Comparison of ENCODE assay signal across 26 cellular contexts in genomic region chr11:76802151-76802550, GRCh38. TPM values are rescaled to one million over a fixed set of nuclear protein-coding genes. Genes with fewer than 3 reads are reported as not detected.
DNase-seq lines count a peak whose midpoint lies in the region; ATAC-seq, FAIRE-seq and TF ChIP-seq lines count a peak whose summit lies in the region.
"Had no signal": no experiment of that assay in that cellular context is flagged by ENCODE, and none has a peak within 500 bp of the region (broad histone marks: within the 10 kb centered on the region; RNA-seq: fewer than 3 reads in every experiment).

No MANE protein-coding gene starts in this region.

- TF ChIP-seq POLR2A in right lobe of liver (IDR thresholded peaks at IDR 0.05) (no peak), HepG2 (IDR thresholded peaks at IDR 0.05; ENCODE audit: insufficient read depth in 1 of 2, low read depth in 2 of 2, low read length in 2 of 2) (no peak), spleen (IDR thresholded peaks at IDR 0.05) (no peak)

- no peak for DNase-seq in right lobe of liver
- DNase-seq in HepG2 (ENCODE audit: low spot score) = no peak
- no peak for DNase-seq in hepatocyte (ENCODE audit: low spot score)
- peak; percentile 5 for DNase-seq in spleen
- DNase-seq in activated naive CD4-positive, alpha-beta T cell (lab: John Stamatoyannopoulos, UW) = no peak
- DNase-seq in SKM-1 (lab: John Stamatoyannopoulos, UW; ENCODE audit: unreplicated experiment) = no peak
- DNase-seq: activated CD4-positive, alpha-beta T cell treated with anti-CD3 and anti-CD28 coated beads, Interleukin-2, amount 10 ng/mL, durations not matched to agents 24 days and 14 days; activated T-cell treated with anti-CD3 and anti-CD28 coated beads, Interleukin-2, amount 50 U/mL, for 48 hours; esophagus squamous epithelium; foreskin keratinocyte; HFFc6; NCI-H1694; NCI-H446; stimulated activated naive B cell treated with anti-CD40 and anti-IgM and Interleukin-4, amounts not matched to agents 10 μg/mL and 1 μg/mL and 100 μg/mL, for 72 hours; T1000 had no signal

- no peak overlapping the region for H3K4me3 ChIP-seq in right lobe of liver
- H3K4me3 ChIP-seq in HepG2 (replicated peaks in 1 of 3; ENCODE audit: insufficient read depth in 1 of 3, low read depth in 2 of 3, low read length in 3 of 3) = no peak overlapping the region
- no peak overlapping the region for H3K4me3 ChIP-seq in hepatocyte
- H3K4me3 ChIP-seq in spleen = no peak overlapping the region
- H3K4me3 ChIP-seq: adrenal gland, BLaER1, esophagus squamous epithelium, SJSA1 had no signal

- no TSS peak for BruUV-seq in HepG2 (replicated peaks; lab: Mats Ljungman, UMichigan)

- H3K27me3 ChIP-seq in right lobe of liver (no peaks in the 10 kb centered on the region), HepG2 (ENCODE audit: control insufficient read depth in 1 of 2, insufficient read depth in 2 of 2, low read length in 2 of 2) (peaks cover 2 to 6% of the 10 kb centered on the region in 2 experiments; a peak in 2 of 5 replicates), hepatocyte (no peaks in the 10 kb centered on the region), spleen (replicated peaks in 1 of 7) (peaks cover 0 to 36% (median 0%) of the 10 kb centered on the region in 7 donors)
- H3K27me3 ChIP-seq: adrenal gland, BLaER1, esophagus squamous epithelium, foreskin keratinocyte, SJSA1 had no signal

- no peak for FAIRE-seq in HepG2 (lab: Jason Lieb, UNC)
- FAIRE-seq: endometrium, G401.6, H1 had no signal

- TF ChIP-seq EP300 in HepG2 (IDR thresholded peaks at IDR 0.05; ENCODE audit: low read depth in 2 of 2, low read length in 2 of 2) = no peak
- TF ChIP-seq EP300 in HepG2 (CRISPR knock-in tag; IDR thresholded peaks at IDR 0.05; ENCODE audit: borderline replicate concordance) = no peak

- H3K9ac ChIP-seq in HepG2 (ENCODE audit: insufficient read depth, low read depth, low read length) = no peak overlapping the region
- H3K9ac ChIP-seq: BLaER1 had no signal

- in situ Hi-C loops in HepG2 (cut with HindIII; ENCODE audit: extremely low pct_ligation_motif_present, low pct_unique_long_range_greater_than_20kb) = no loop called here

- H3K9me3 ChIP-seq in right lobe of liver (no peaks in the 10 kb centered on the region), HepG2 (ENCODE audit: low read length) (no peaks in the 10 kb centered on the region), hepatocyte (ENCODE audit: low read depth) (no peaks in the 10 kb centered on the region), spleen (no peaks in the 10 kb centered on the region)
- H3K9me3 ChIP-seq: adrenal gland, BLaER1, esophagus squamous epithelium, SJSA1 had no signal

- no peaks in the 10 kb centered on the region for H3K79me2 ChIP-seq in HepG2 (ENCODE audit: insufficient read depth, low read length)
- peaks cover 6% of the 10 kb centered on the region for H3K79me2 ChIP-seq in hepatocyte

- 0 out of 2 replicates have a peak, but pooled peaks cover 12% of the 10 kb centered on the region for H4K20me1 ChIP-seq in HepG2 (ENCODE audit: insufficient read depth, low read length)
- peaks cover 9% of the 10 kb centered on the region for H4K20me1 ChIP-seq in hepatocyte (ENCODE audit: insufficient read depth, poor library complexity, severe bottlenecking)

- no peak for TF ChIP-seq RAD21 in HepG2 (CRISPR knock-in tag; IDR thresholded peaks at IDR 0.05)

- WGBS in right lobe of liver (ENCODE audit: insufficient coverage, low coverage, low lambda C conversion rate, missing lambda C conversion rate) = 61% methylated on average over 3 of the region's 3 CpGs
- WGBS in HepG2 (ENCODE audit: low lambda C conversion rate) = 46% methylated on average over 3 of the region's 3 CpGs
- 80% methylated on average over 3 of the region's 3 CpGs for WGBS in hepatocyte (ENCODE audit: low lambda C conversion rate, missing lambda C conversion rate)
- WGBS in spleen, 5 donors = 84 to 96% (median 91%) methylated on average over 3 of the region's 3 CpGs

- H3K4me1 ChIP-seq in right lobe of liver = peaks cover 0 to 51% (median 24%) of the 10 kb centered on the region in 4 donors
- H3K4me1 ChIP-seq in HepG2 (ENCODE audit: insufficient read depth, low read length) = peaks cover 56% of the 10 kb centered on the region
- H3K4me1 ChIP-seq in hepatocyte (ENCODE audit: insufficient read depth) = peaks cover 35% of the 10 kb centered on the region
- H3K4me1 ChIP-seq in spleen = peaks cover 9 to 28% (median 18%) of the 10 kb centered on the region in 6 donors

- H2AFZ ChIP-seq in HepG2 (ENCODE audit: low read length) (no peak overlapping the region), hepatocyte (no peak overlapping the region)

- H3K4me2 ChIP-seq in HepG2 (ENCODE audit: low read depth, low read length) (no peak overlapping the region), hepatocyte (peak overlapping the region; percentile 34)
- H3K4me2 ChIP-seq: BLaER1 had no signal

- CTCF ChIA-PET in HepG2 (lab: Yijun Ruan, JAX; ENCODE audit: low intra/inter-chr PET ratio, low total read pairs) = interaction anchor here (0.7 kb wide), 1 partner anchor 68 kb away, joined by 3 read pairs; no protein-coding TSS in a partner anchor

- peaks cover 0 to 9% (median 3%) of the 10 kb centered on the region in 4 donors for H3K36me3 ChIP-seq in right lobe of liver
- 0 out of 5 replicates have a peak, but pooled peaks cover 0 to 10% of the 10 kb centered on the region in 2 experiments for H3K36me3 ChIP-seq in HepG2 (replicated peaks in 1 of 2; ENCODE audit: control insufficient read depth in 1 of 2, insufficient read depth in 2 of 2, low read length in 2 of 2)
- no peaks in the 10 kb centered on the region for H3K36me3 ChIP-seq in hepatocyte (replicated peaks; ENCODE audit: insufficient read depth, low read depth)
- no peaks in the 10 kb centered on the region for H3K36me3 ChIP-seq in spleen
- H3K36me3 ChIP-seq: adrenal gland had no signal

- POLR2A ChIA-PET in HepG2 (lab: Yijun Ruan, JAX) = interaction anchor here (1.1 to 2.1 kb wide), 6 partner anchors 9 to 33 kb away, joined by 3 to 16 read pairs (median 7); partner anchors contain the start of gene TSKU

- ATAC-seq in right lobe of liver (no peak), HepG2 (no peak), GM19324 (IDR thresholded peaks at IDR 0.05; ENCODE audit: low FRiP score, unreplicated experiment) (no peak)
- ATAC-seq: activated CD8-positive, alpha-beta memory T cell treated with anti-CD3 and anti-CD28 coated beads, Interleukin-2, amount 10 ng/mL, durations not matched to agents 7 days and 5 days; foreskin keratinocyte; naive thymus-derived CD8-positive, alpha-beta T cell; stimulated activated naive B cell treated with anti-CD40 and anti-IgM and Interleukin-4, amounts not matched to agents 10 μg/mL and 1 μg/mL and 100 μg/mL, for 72 hours; WTC11 had no signal

- TF ChIP-seq CTCF in right lobe of liver (IDR thresholded peaks at IDR 0.05) (no peak), HepG2 (CRISPR knock-in tag; IDR thresholded peaks at IDR 0.05) (no peak), hepatocyte (IDR thresholded peaks at IDR 0.05; ENCODE audit: poor library complexity) (no peak), spleen (IDR thresholded peaks at IDR 0.05 in 8 of 11, conservative IDR thresholded peaks at IDR 0.05 in 3 of 11) (no peak)

- H3K27ac ChIP-seq in right lobe of liver (peak overlapping the region in 2 of 3 donors; percentile 82 to 100), HepG2 (ENCODE audit: extremely low read length, insufficient read depth, low read length) (no peak overlapping the region), hepatocyte (peak overlapping the region; percentile 46), spleen (no peak overlapping the region)
- H3K27ac ChIP-seq: BLaER1, foreskin keratinocyte, SJSA1 had no signal

- no peaks in the 10 kb centered on the region for H3K9me2 ChIP-seq in hepatocyte (replicated peaks; ENCODE audit: insufficient read depth)

- intact Hi-C loops in right lobe of liver (cut with DNase I) = loop anchor here in 1 of 2 donors (10.0 kb wide), 1 partner anchor 233 kb away; the partner anchor contains the start of gene B3GNT6
- intact Hi-C loops in HepG2 (cut with micrococcal nuclease; ENCODE audit: unreplicated experiment) = loop anchor here (10.0 kb wide), 1 partner anchor 293 kb away; no protein-coding TSS in a partner anchor
- intact Hi-C loops in spleen (cut with DNase I; ENCODE audit: low total_unique reads) = no loop called here

RNA-seq across cellular contexts. Expression of gene TSKU, which starts 19.0 kb away (rescaled TPM):
- total RNA-seq in right lobe of liver (1,000 to 10,000 TPM in 1 of 6 experiments, 100 to 1,000 TPM in 4, 10 to 100 TPM in 1; 66.1 to 1,026 (median 278) TPM), HepG2 (2016; rRNA removed; fragmentation: Illumina TruSeq; extraction: Trizol) (11.9 and 21.4 TPM in 2 replicates), hepatocyte (61.9 and 62.9 TPM in 2 replicates), spleen (10 to 100 TPM in 6 of 7 donors, 1 to 10 TPM in 1; 9.4 to 18.6 (median 13.1) TPM)
- total RNA-seq in HepG2 (2016; cell fraction: cytosol; rRNA removed; fragmentation: Illumina TruSeq; extraction: Trizol; ENCODE audit: low read depth) = 7.5 TPM in 2 replicates
- 10.8 and 20.0 TPM in 2 replicates for total RNA-seq in HepG2 (2016; cell fraction: insoluble cytoplasmic fraction; rRNA removed; fragmentation: Illumina TruSeq; extraction: Trizol)
- 20.4 and 22.9 TPM in 2 replicates for total RNA-seq in HepG2 (2016; cell fraction: membrane; rRNA removed; fragmentation: Illumina TruSeq; extraction: Trizol)
- total RNA-seq in HepG2 (2016; cell fraction: nucleus; rRNA removed; fragmentation: Illumina TruSeq; extraction: Trizol) = 19.5 and 22.7 TPM in 2 replicates
- polyA plus RNA-seq in HepG2 (2011; rRNA removed) (20.3 and 27.9 TPM in 2 replicates), hepatocyte (73.7 and 81.9 TPM in 2 replicates), spleen (1 to 10 TPM; 1.1 to 5.7 (median 1.8) TPM)
- 17.7 and 23.1 TPM in 2 replicates for polyA plus RNA-seq in HepG2 (2011; cell fraction: cytosol; rRNA removed)
- 18.1 and 21.0 TPM in 2 replicates for polyA plus RNA-seq in HepG2 (2011; cell fraction: nucleus; rRNA removed)
- 12.6 and 19.6 TPM in 2 replicates for polyA plus RNA-seq in HepG2 (2012)
- 8.7 and 9.4 TPM in 2 replicates for polyA plus RNA-seq in HepG2 (2016; cell fraction: cytosol; fragmentation: Illumina TruSeq; extraction: Trizol; ENCODE audit: low read depth)
- polyA plus RNA-seq in HepG2 (2016; cell fraction: insoluble cytoplasmic fraction; fragmentation: Illumina TruSeq; extraction: Trizol; ENCODE audit: low read depth) = 14.2 and 18.9 TPM in 2 replicates
- 23.1 and 23.6 TPM in 2 replicates for polyA plus RNA-seq in HepG2 (2016; cell fraction: membrane; fragmentation: Illumina TruSeq; extraction: Trizol; ENCODE audit: low read depth)
- 30.1 and 34.2 TPM in 2 replicates for polyA plus RNA-seq in HepG2 (2016; cell fraction: nucleus; fragmentation: Illumina TruSeq; extraction: Trizol; ENCODE audit: insufficient read depth, low read depth)
- polyA minus RNA-seq in HepG2 (2011; rRNA and poly(A)+ RNA removed; ENCODE audit: low replicate concordance) = 66.3 and 74.4 TPM in 2 replicates
- polyA minus RNA-seq in HepG2 (2011; cell fraction: cytosol; rRNA and poly(A)+ RNA removed) = 16.7 and 18.5 TPM in 2 replicates
- polyA minus RNA-seq in HepG2 (2011; cell fraction: nucleus; rRNA and poly(A)+ RNA removed) = 11.3 and 15.5 TPM in 2 replicates
- total RNA-seq: mononuclear cell; naive thymus-derived CD8-positive, alpha-beta T cell had no signal
- polyA plus RNA-seq: naive thymus-derived CD8-positive, alpha-beta T cell had no signal

RNA-seq across cellular contexts. Expression of gene ACER3, which starts 58.6 kb away (rescaled TPM):
- 10 to 100 TPM in 2 of 6 experiments, 1 to 10 TPM in 4; 5.1 to 11.6 (median 7.3) TPM for total RNA-seq in right lobe of liver
- total RNA-seq in HepG2 (2016; rRNA removed; fragmentation: Illumina TruSeq; extraction: Trizol) = 8.4 and 9.8 TPM in 2 replicates
- total RNA-seq in HepG2 (2016; cell fraction: cytosol; rRNA removed; fragmentation: Illumina TruSeq; extraction: Trizol; ENCODE audit: low read depth) = 3.3 and 3.8 TPM in 2 replicates
- total RNA-seq in HepG2 (2016; cell fraction: insoluble cytoplasmic fraction; rRNA removed; fragmentation: Illumina TruSeq; extraction: Trizol) = 9.1 and 9.4 TPM in 2 replicates
- total RNA-seq in HepG2 (2016; cell fraction: membrane; rRNA removed; fragmentation: Illumina TruSeq; extraction: Trizol) = 5.6 and 6.6 TPM in 2 replicates
- 8.7 and 11.8 TPM in 2 replicates for total RNA-seq in HepG2 (2016; cell fraction: nucleus; rRNA removed; fragmentation: Illumina TruSeq; extraction: Trizol)
- polyA plus RNA-seq in HepG2 (2011; rRNA removed) = 4.4 and 6.0 TPM in 2 replicates
- polyA plus RNA-seq in HepG2 (2011; cell fraction: cytosol; rRNA removed) = 2.6 TPM in 2 replicates
- 1.9 and 2.0 TPM in 2 replicates for polyA plus RNA-seq in HepG2 (2011; cell fraction: nucleus; rRNA removed)
- 2.1 and 3.9 TPM in 2 replicates for polyA plus RNA-seq in HepG2 (2012)
- 5.3 and 6.1 TPM in 2 replicates for polyA plus RNA-seq in HepG2 (2016; cell fraction: cytosol; fragmentation: Illumina TruSeq; extraction: Trizol; ENCODE audit: low read depth)
- polyA plus RNA-seq in HepG2 (2016; cell fraction: insoluble cytoplasmic fraction; fragmentation: Illumina TruSeq; extraction: Trizol; ENCODE audit: low read depth) = 6.5 and 10.2 TPM in 2 replicates
- 4.7 and 6.8 TPM in 2 replicates for polyA plus RNA-seq in HepG2 (2016; cell fraction: membrane; fragmentation: Illumina TruSeq; extraction: Trizol; ENCODE audit: low read depth)
- polyA plus RNA-seq in HepG2 (2016; cell fraction: nucleus; fragmentation: Illumina TruSeq; extraction: Trizol; ENCODE audit: insufficient read depth, low read depth) = 13.1 and 14.2 TPM in 2 replicates
- 5.0 and 23.4 TPM in 2 replicates for polyA minus RNA-seq in HepG2 (2011; rRNA and poly(A)+ RNA removed; ENCODE audit: low replicate concordance)
- polyA minus RNA-seq in HepG2 (2011; cell fraction: cytosol; rRNA and poly(A)+ RNA removed) = 4.7 and 6.3 TPM in 2 replicates
- 6.8 and 8.0 TPM in 2 replicates for polyA minus RNA-seq in HepG2 (2011; cell fraction: nucleus; rRNA and poly(A)+ RNA removed)
- total RNA-seq in hepatocyte = 17.1 and 28.5 TPM in 2 replicates
- polyA plus RNA-seq in hepatocyte = 14.9 and 18.3 TPM in 2 replicates
- total RNA-seq in spleen = 10 to 100 TPM; 24.8 to 52.2 (median 35.7) TPM
- polyA plus RNA-seq in spleen = 1 to 10 TPM; 2.9 to 3.7 (median 2.9) TPM

Comparison
In these comparisons a context has a peak if more than half of its experiments do, and no peak if none do; other contexts are left out.
1. H3K27ac ChIP-seq: peak in right lobe of liver (2 of 3) and hepatocyte (single experiment); none in HepG2 (single experiment) and spleen (0 of 8).